In the genomic region with DNA sequence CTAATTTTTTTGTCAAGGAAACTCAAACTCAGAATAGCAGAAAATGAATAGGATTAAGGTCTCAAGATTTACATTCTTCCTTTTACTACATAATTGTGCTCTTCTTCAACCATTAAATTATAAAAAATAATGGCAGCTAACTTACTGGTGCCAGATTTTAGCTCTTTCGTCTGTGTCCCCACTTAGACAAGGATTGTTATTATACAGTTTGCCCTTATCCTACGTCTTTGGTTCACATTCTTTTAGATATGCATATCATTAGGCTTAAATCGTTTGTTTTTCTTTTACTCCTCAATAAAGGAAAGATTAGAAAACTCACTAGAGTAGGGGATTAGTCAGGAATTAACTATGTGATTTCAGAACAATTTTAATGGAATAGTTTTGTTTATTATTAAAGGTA, we compare ENCODE assay signal across 27 cellular contexts.
"Had no signal": no experiment of that assay in that cellular context is flagged by ENCODE, and none has a peak within 500 bp of the region (broad histone marks: within the 10 kb centered on the region; RNA-seq: fewer than 3 reads in every experiment).

No MANE protein-coding gene starts in this region.

- H3K9me3 ChIP-seq: pancreas, right lobe of liver, upper lobe of right lung, uterus had no signal

- H3K27ac Mint-ChIP-seq: naive thymus-derived CD4-positive, alpha-beta T cell; nephron; stimulated activated naive B cell treated with anti-CD40 and anti-IgM and Interleukin-4, amounts not matched to agents 10 μg/mL and 1 μg/mL and 100 μg/mL, for 72 hours; stimulated activated naive CD8-positive, alpha-beta T cell treated with anti-CD3 and anti-CD28 coated beads, Interleukin-15, Interleukin-2, amounts not matched to agents 100 ng/mL and 50 ng/mL, for 24 hours had no signal

- H3K4me3 Mint-ChIP-seq: naive thymus-derived CD4-positive, alpha-beta T cell; nephron; stimulated activated naive B cell treated with anti-CD40 and anti-IgM and Interleukin-4, amounts not matched to agents 10 μg/mL and 1 μg/mL and 100 μg/mL, for 72 hours; stimulated activated naive CD8-positive, alpha-beta T cell treated with anti-CD3 and anti-CD28 coated beads, Interleukin-15, Interleukin-2, amounts not matched to agents 100 ng/mL and 50 ng/mL, for 24 hours had no signal

- H3K4me1 Mint-ChIP-seq: naive thymus-derived CD4-positive, alpha-beta T cell; nephron; stimulated activated naive B cell treated with anti-CD40 and anti-IgM and Interleukin-4, amounts not matched to agents 10 μg/mL and 1 μg/mL and 100 μg/mL, for 72 hours had no signal

- H3K27me3 Mint-ChIP-seq: naive thymus-derived CD4-positive, alpha-beta T cell; stimulated activated naive B cell treated with anti-CD40 and anti-IgM and Interleukin-4, amounts not matched to agents 10 μg/mL and 1 μg/mL and 100 μg/mL, for 72 hours; stimulated activated naive CD8-positive, alpha-beta T cell treated with anti-CD3 and anti-CD28 coated beads, Interleukin-15, Interleukin-2, amounts not matched to agents 100 ng/mL and 50 ng/mL, for 24 hours had no signal

- FAIRE-seq: colon, islet of Langerhans, pancreas had no signal

- H3K79me2 ChIP-seq: hepatocyte had no signal

- H2AFZ ChIP-seq: hepatocyte had no signal

- H3K27me3 ChIP-seq: dorsolateral prefrontal cortex, gastroesophageal sphincter, heart left ventricle, hepatocyte, left lung, pancreas, right lobe of liver, transverse colon, upper lobe of right lung, uterus had no signal

- H3K4me1 ChIP-seq: gastroesophageal sphincter, heart left ventricle, left lung, pancreas, right lobe of liver, transverse colon, upper lobe of right lung, uterus had no signal

- H3K36me3 ChIP-seq: upper lobe of right lung, uterus had no signal

- DNase-seq: dorsolateral prefrontal cortex; effector CD4-positive, alpha-beta T cell; foreskin fibroblast; heart left ventricle; left cardiac atrium; left lung; mesenchymal stem cell; midbrain; naive thymus-derived CD4-positive, alpha-beta T cell; nucleus accumbens; pancreas; retina; right lobe of liver; small intestine; stimulated activated CD4-positive, alpha-beta T cell treated with anti-CD3 and anti-CD28 coated beads, Interleukin-15, amount 100 ng/mL, for 24 hours; stimulated activated CD4-positive, alpha-beta T cell treated with anti-CD3 and anti-CD28 coated beads, Interleukin-2, amount 100 ng/mL, for 48 hours; stimulated activated naive B cell treated with anti-CD40 and anti-IgM and Interleukin-4, amounts not matched to agents 10 μg/mL and 1 μg/mL and 100 μg/mL, for 72 hours; transverse colon; upper lobe of right lung; uterus had no signal

- H3K4me3 ChIP-seq: dorsolateral prefrontal cortex, gastroesophageal sphincter, heart left ventricle, hepatocyte, left lung, pancreas, right lobe of liver, thoracic aorta, transverse colon, upper lobe of right lung, uterus had no signal

- H3K27ac ChIP-seq: dorsolateral prefrontal cortex, gastroesophageal sphincter, heart left ventricle, hepatocyte, left lung, pancreas, right lobe of liver, thoracic aorta, transverse colon, upper lobe of right lung, uterus had no signal

- H3K4me2 ChIP-seq: hepatocyte had no signal
